In the genomic region with DNA sequence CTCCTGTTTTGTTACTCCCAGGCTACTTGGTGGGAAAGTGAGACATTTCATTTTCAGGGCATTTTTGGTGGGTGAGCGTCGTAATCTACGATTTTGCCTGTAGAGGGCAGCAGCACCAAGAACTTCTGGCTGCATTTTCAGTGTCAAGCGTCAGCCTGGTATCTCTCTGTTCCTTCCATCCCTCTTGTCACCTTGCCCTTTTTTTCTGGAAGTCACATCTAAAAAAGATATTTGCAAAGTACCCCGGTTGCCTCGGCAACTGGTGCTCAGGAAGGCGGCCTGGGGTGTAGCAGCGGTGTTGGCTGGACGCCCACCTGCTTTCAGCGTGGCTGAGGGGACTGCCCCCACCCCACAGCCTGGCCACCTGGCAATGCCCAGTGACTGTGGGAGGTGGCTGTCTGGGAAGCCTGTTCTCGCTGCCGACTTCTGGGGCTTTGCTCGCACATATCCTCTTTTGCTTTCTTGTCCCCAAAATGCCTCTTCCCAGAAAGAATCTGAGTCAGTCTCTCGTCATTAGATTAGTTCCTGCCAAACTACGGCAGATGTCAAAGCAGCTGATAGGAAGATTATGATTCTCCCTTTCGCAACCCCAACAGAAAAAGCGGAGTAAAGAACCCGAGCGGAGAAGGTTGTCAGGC, we compare ENCODE assay signal across 8 cellular contexts.
DNase-seq lines count a peak whose midpoint lies in the region; ATAC-seq and TF ChIP-seq lines count a peak whose summit lies in the region.

No MANE protein-coding gene starts in this region.

- peaks cover 10 to 14% (median 13%) of the 10 kb centered on the region in 3 donors for H3K4me1 Mint-ChIP-seq in CD8-positive, alpha-beta memory T cell
- peaks cover 21% of the 10 kb centered on the region for H3K4me1 Mint-ChIP-seq in activated T-cell treated with anti-CD3 and anti-CD28 coated beads, Interleukin-2, amount 50 U/mL, for 72 hours (ENCODE audit: low read depth)
- peaks cover 48% of the 10 kb centered on the region for H3K4me1 Mint-ChIP-seq in nephron progenitor cell

- H3K27me3 Mint-ChIP-seq in CD8-positive, alpha-beta memory T cell = peaks cover 21 to 33% of the 10 kb centered on the region in 2 donors
- peaks cover 17% of the 10 kb centered on the region for H3K27me3 Mint-ChIP-seq in activated T-cell treated with anti-CD3 and anti-CD28 coated beads, Interleukin-2, amount 50 U/mL, for 72 hours (ENCODE audit: low read depth)
- H3K27me3 Mint-ChIP-seq in nephron progenitor cell (ENCODE audit: low read depth, poor library complexity) = peaks cover 10% of the 10 kb centered on the region

- POLR2A ChIA-PET in CD8-positive, alpha-beta memory T cell (lab: Charles Lee) = no interaction called here

- H3K27ac Mint-ChIP-seq in CD8-positive, alpha-beta memory T cell = peak overlapping the region in 1 of 8 donors; percentile 2
- H3K27ac Mint-ChIP-seq in activated T-cell treated with anti-CD3 and anti-CD28 coated beads, Interleukin-2, amount 50 U/mL, for 72 hours = no peak overlapping the region
- no peak overlapping the region for H3K27ac Mint-ChIP-seq in nephron progenitor cell

- WGBS in tibial nerve, 2 donors = 19 to 27% methylated on average over 19 of the region's 19 CpGs

- DNase-seq in CD8-positive, alpha-beta memory T cell = peak in 2 of 5 donors; percentile 3 to 27
- DNase-seq in NCI-H82 treated with DMSO at 0.1 percent for 48 hours (lab: John Stamatoyannopoulos, UW; ENCODE audit: unreplicated experiment) = peak; percentile 35
- DNase-seq in activated T-cell treated with anti-CD3 and anti-CD28 coated beads, Interleukin-2, amount 50 U/mL, for 72 hours = peak; percentile 40 to 46
- DNase-seq in fibroblast of mammary gland (ENCODE audit: low read depth) = peak; percentile 93
- DNase-seq in nephron progenitor cell = peak; percentile 62
- peak in 1 of 2 donors; percentile 63 for DNase-seq in tibial nerve (ENCODE audit: low spot score in 2 of 2)

- no peak overlapping the region for H3K27ac ChIP-seq in CD8-positive, alpha-beta memory T cell (ENCODE audit: low read depth, low read length)
- peak overlapping the region in 1 of 4 donors; percentile 83 for H3K27ac ChIP-seq in tibial nerve

- ATAC-seq in GM19395 (IDR thresholded peaks at IDR 0.05; ENCODE audit: unreplicated experiment) (peak; percentile 89), HG03558 (IDR thresholded peaks at IDR 0.05; ENCODE audit: extremely low read depth, unreplicated experiment) (peak; percentile 46)
- peak; percentile 69 to 75 for ATAC-seq in activated T-cell treated with anti-CD3 and anti-CD28 coated beads, Interleukin-2, amount 50 U/mL, for 72 hours (replicated peaks in 1 of 2)

- no peak for TF ChIP-seq POLR2A in tibial nerve (IDR thresholded peaks at IDR 0.05)

- peak in 1 of 2 donors; percentile 38 for TF ChIP-seq EP300 in tibial nerve (IDR thresholded peaks at IDR 0.05)

- no peaks in the 10 kb centered on the region for H3K9me3 ChIP-seq in CD8-positive, alpha-beta memory T cell (ENCODE audit: low read length)
- H3K9me3 ChIP-seq in tibial nerve = no peaks in the 10 kb centered on the region

- H3K4me3 Mint-ChIP-seq in CD8-positive, alpha-beta memory T cell = peak overlapping the region in 6 of 7 donors; percentile 38 to 59 (median 46)
- peak overlapping the region; percentile 54 to 70 for H3K4me3 Mint-ChIP-seq in activated T-cell treated with anti-CD3 and anti-CD28 coated beads, Interleukin-2, amount 50 U/mL, for 72 hours
- H3K4me3 Mint-ChIP-seq in nephron progenitor cell = no peak overlapping the region

- CTCF ChIA-PET in CD8-positive, alpha-beta memory T cell (lab: Charles Lee) = interaction anchor here (2.9 kb wide), 1 partner anchor 28 kb away, joined by 12 read pairs; no protein-coding TSS in a partner anchor

- H3K36me3 ChIP-seq in CD8-positive, alpha-beta memory T cell (ENCODE audit: insufficient read depth, low read length) = no peaks in the 10 kb centered on the region
- no peaks in the 10 kb centered on the region for H3K36me3 ChIP-seq in tibial nerve

- peak overlapping the region; percentile 51 for H3K4me3 ChIP-seq in CD8-positive, alpha-beta memory T cell (ENCODE audit: low read length)
- H3K4me3 ChIP-seq in fibroblast of mammary gland (ENCODE audit: control insufficient read depth, low read depth, low read length) (peak overlapping the region; percentile 51), tibial nerve (peak overlapping the region; percentile 8 to 49 (median 20))

- peaks cover 6% of the 10 kb centered on the region for H3K4me1 ChIP-seq in CD8-positive, alpha-beta memory T cell (ENCODE audit: insufficient read depth, low read length)
- H3K4me1 ChIP-seq in tibial nerve = peaks cover 0 to 15% (median 2%) of the 10 kb centered on the region in 4 donors

- TF ChIP-seq CTCF in fibroblast of mammary gland (conservative IDR thresholded peaks at IDR 0.05; ENCODE audit: control insufficient read depth, insufficient read depth, low read depth, low read length) = peak; percentile 81
- TF ChIP-seq CTCF in nephron progenitor cell (IDR thresholded peaks at IDR 0.05) = peak; percentile 70
- peak; percentile 65 to 73 (median 68) for TF ChIP-seq CTCF in tibial nerve (IDR thresholded peaks at IDR 0.05)

- H3K36me3 Mint-ChIP-seq in CD8-positive, alpha-beta memory T cell = no peaks in the 10 kb centered on the region
- no peaks in the 10 kb centered on the region for H3K36me3 Mint-ChIP-seq in activated T-cell treated with anti-CD3 and anti-CD28 coated beads, Interleukin-2, amount 50 U/mL, for 72 hours (ENCODE audit: insufficient read depth in 2 of 2)
- H3K36me3 Mint-ChIP-seq in nephron progenitor cell (ENCODE audit: low read depth) = no peaks in the 10 kb centered on the region

- H3K27me3 ChIP-seq in CD8-positive, alpha-beta memory T cell (ENCODE audit: insufficient read depth, low read length, poor library complexity, severe bottlenecking) = no peaks in the 10 kb centered on the region
- H3K27me3 ChIP-seq in tibial nerve = no peaks in the 10 kb centered on the region

- H3K9me3 Mint-ChIP-seq in CD8-positive, alpha-beta memory T cell = no peaks in the 10 kb centered on the region
- H3K9me3 Mint-ChIP-seq in activated T-cell treated with anti-CD3 and anti-CD28 coated beads, Interleukin-2, amount 50 U/mL, for 72 hours = no peaks in the 10 kb centered on the region
- no peaks in the 10 kb centered on the region for H3K9me3 Mint-ChIP-seq in nephron progenitor cell
